31 cellular contexts compared by ENCODE assay signal in genomic region chr6:56999049-56999448, GRCh38. TPM values are rescaled to one million over a fixed set of nuclear protein-coding genes. Genes with fewer than 3 reads are reported as not detected.
"Had no signal": no experiment of that assay in that cellular context is flagged by ENCODE, and none has a peak within 500 bp of the region (broad histone marks: within the 10 kb centered on the region; RNA-seq: fewer than 3 reads in every experiment).

No MANE protein-coding gene starts in this region.

- H3K27ac ChIP-seq: ascending aorta, breast epithelium, coronary artery, dorsolateral prefrontal cortex, gastrocnemius medialis, heart left ventricle, WERI-Rb-1 had no signal

- H3K36me3 Mint-ChIP-seq: activated naive CD4-positive, alpha-beta T cell treated with anti-CD3 and anti-CD28 coated beads, Interleukin-2, amount 10 ng/mL, durations not matched to agents 7 days and 5 days; activated naive CD8-positive, alpha-beta T cell treated with anti-CD3 and anti-CD28 coated beads, Interleukin-2, amount 10 ng/mL, durations not matched to agents 7 days and 5 days; brain had no signal

- H3K36me3 ChIP-seq: ascending aorta, breast epithelium, gastrocnemius medialis, heart left ventricle, WERI-Rb-1 had no signal

- H3K9me3 ChIP-seq: gastrocnemius medialis had no signal

- DNase-seq: activated B cell treated with CpG ODN at 0.5 μM for 24 hours; activated CD4-positive, alpha-beta T cell treated with anti-CD3 and anti-CD28 coated beads for 48 hours; activated CD4-positive, alpha-beta T cell treated with anti-CD3 and anti-CD28 coated beads, Interleukin-2, amount 50 U/mL, for 1 hour; activated CD4-positive, alpha-beta T cell treated with anti-CD3 and anti-CD28 coated beads, Interleukin-2, amount 50 U/mL, for 48 hours; activated CD8-positive, alpha-beta memory T cell treated with anti-CD3 and anti-CD28 coated beads for 24 hours; activated CD8-positive, alpha-beta T cell treated with anti-CD3 and anti-CD28 coated beads for 36 hours; activated gamma-delta T cell; activated naive CD4-positive, alpha-beta T cell; activated naive CD4-positive, alpha-beta T cell treated with anti-CD3 and anti-CD28 coated beads, Interleukin-2, amount 10 ng/mL, durations not matched to agents 7 days and 5 days; activated naive CD8-positive, alpha-beta T cell treated with anti-CD3 and anti-CD28 coated beads, Interleukin-2, amount 10 ng/mL, durations not matched to agents 7 days and 5 days; activated T-cell treated with anti-CD3 and anti-CD28 coated beads, Interleukin-2, amount 50 U/mL, for 1 hour; activated T-cell treated with anti-CD3 and anti-CD28 coated beads, Interleukin-2, amount 50 U/mL, for 48 hours; dorsolateral prefrontal cortex; effector memory CD4-positive, alpha-beta T cell; endodermal cell; foreskin fibroblast; gastrocnemius medialis; glutamatergic neuron; heart left ventricle; T-helper 1 cell; T-helper 17 cell; T1000; WERI-Rb-1 had no signal

- H3K4me1 ChIP-seq: ascending aorta, breast epithelium, gastrocnemius medialis, heart left ventricle had no signal

- H3K9me3 Mint-ChIP-seq: activated CD8-positive, alpha-beta T cell treated with anti-CD3 and anti-CD28 coated beads for 36 hours; activated naive CD4-positive, alpha-beta T cell treated with anti-CD3 and anti-CD28 coated beads, Interleukin-2, amount 10 ng/mL, durations not matched to agents 7 days and 5 days; activated naive CD4-positive, alpha-beta T cell treated with anti-CD3 and anti-CD28 coated beads, Interleukin-2, amount 50 U/mL, for 72 hours; activated naive CD8-positive, alpha-beta T cell treated with anti-CD3 and anti-CD28 coated beads, Interleukin-2, amount 10 ng/mL, durations not matched to agents 7 days and 5 days; central memory CD8-positive, alpha-beta T cell had no signal

- H3K4me3 ChIP-seq: ascending aorta, breast epithelium, coronary artery, dorsolateral prefrontal cortex, gastrocnemius medialis, heart left ventricle had no signal

- H3K27me3 Mint-ChIP-seq: activated CD8-positive, alpha-beta T cell treated with anti-CD3 and anti-CD28 coated beads for 36 hours; dendritic cell treated with granulocyte-macrophage colony-stimulating factor and Interleukin-4, amounts not matched to agents 40 ng/mL and 50 ng/mL, for 4 days had no signal

- H3K4me3 Mint-ChIP-seq: activated B cell treated with CpG ODN at 0.5 μM for 24 hours; activated CD8-positive, alpha-beta T cell treated with anti-CD3 and anti-CD28 coated beads for 36 hours; activated naive CD4-positive, alpha-beta T cell treated with anti-CD3 and anti-CD28 coated beads, Interleukin-2, amount 10 ng/mL, durations not matched to agents 7 days and 5 days; activated naive CD8-positive, alpha-beta T cell treated with anti-CD3 and anti-CD28 coated beads, Interleukin-2, amount 10 ng/mL, durations not matched to agents 7 days and 5 days; brain; central memory CD8-positive, alpha-beta T cell; dendritic cell treated with granulocyte-macrophage colony-stimulating factor and Interleukin-4, amounts not matched to agents 40 ng/mL and 50 ng/mL, for 4 days; endodermal cell; T-helper 17 cell; T-helper 2 cell treated with Interferon-gamma antibody and Interleukin-4, amounts not matched to agents 5 μg/mL and 100 μg/mL, for 36 hours had no signal

- H3K27me3 ChIP-seq: ascending aorta, breast epithelium, dorsolateral prefrontal cortex, gastrocnemius medialis, heart left ventricle had no signal

- H3K4me1 Mint-ChIP-seq: activated B cell treated with CpG ODN at 0.5 μM for 24 hours; activated naive CD4-positive, alpha-beta T cell treated with anti-CD3 and anti-CD28 coated beads, Interleukin-2, amount 10 ng/mL, durations not matched to agents 7 days and 5 days; activated naive CD8-positive, alpha-beta T cell treated with anti-CD3 and anti-CD28 coated beads, Interleukin-2, amount 10 ng/mL, durations not matched to agents 7 days and 5 days; brain; central memory CD8-positive, alpha-beta T cell; endodermal cell; T-helper 17 cell had no signal

- H3K27ac Mint-ChIP-seq: activated B cell treated with CpG ODN at 0.5 μM for 24 hours; activated CD8-positive, alpha-beta T cell treated with anti-CD3 and anti-CD28 coated beads for 36 hours; activated naive CD4-positive, alpha-beta T cell treated with anti-CD3 and anti-CD28 coated beads, Interleukin-2, amount 10 ng/mL, durations not matched to agents 7 days and 5 days; activated naive CD4-positive, alpha-beta T cell treated with anti-CD3 and anti-CD28 coated beads, Interleukin-2, amount 50 U/mL, for 72 hours; activated naive CD8-positive, alpha-beta T cell treated with anti-CD3 and anti-CD28 coated beads, Interleukin-2, amount 10 ng/mL, durations not matched to agents 7 days and 5 days; brain; dendritic cell treated with granulocyte-macrophage colony-stimulating factor and Interleukin-4, amounts not matched to agents 40 ng/mL and 50 ng/mL, for 4 days; endodermal cell; T-helper 17 cell; T-helper 2 cell treated with Interferon-gamma antibody and Interleukin-4, amounts not matched to agents 5 μg/mL and 100 μg/mL, for 36 hours had no signal

RNA-seq across cellular contexts. Expression of gene BEND6, which starts 44.1 kb away (rescaled TPM):
- total RNA-seq: activated B cell treated with CpG ODN at 0.5 μM for 24 hours; activated CD8-positive, alpha-beta T cell treated with anti-CD3 and anti-CD28 coated beads for 36 hours; activated naive CD4-positive, alpha-beta T cell treated with anti-CD3 and anti-CD28 coated beads, Interleukin-2, amount 50 U/mL, for 72 hours; activated naive CD8-positive, alpha-beta T cell treated with anti-CD3 and anti-CD28 coated beads, Interleukin-2, amount 10 ng/mL, durations not matched to agents 7 days and 5 days; T-helper 17 cell had no signal
